ENCODE assay signal across 1 cellular context in genomic region chr20:50165687-50166554, GRCh38.
A peak's percentile ranks its signal among the peaks of the same experiment; 100 is the strongest.
TF ChIP-seq lines count a peak whose summit lies in the region.

No MANE protein-coding gene starts in this region.

TF ChIP-seq in A549, 52 proteins besides CTCF, POLR2A, EP300 and RAD21 (continued from another document):
- no peak for TF ChIP-seq KDM1A (IDR thresholded peaks at IDR 0.05; ENCODE audit: low read depth)
- no peak for TF ChIP-seq TFCP2L1 (CRISPR knock-in tag; IDR thresholded peaks at IDR 0.05)
- no peak for TF ChIP-seq SREBF2 (IDR thresholded peaks at IDR 0.05)
- TF ChIP-seq ZC3H11A (IDR thresholded peaks at IDR 0.05), result no peak
- peak; percentile 97 for TF ChIP-seq JUNB (IDR thresholded peaks at IDR 0.05)
- TF ChIP-seq RCOR1 (IDR thresholded peaks at IDR 0.05; ENCODE audit: low read depth, low read length), result no peak
- no peak for TF ChIP-seq RNF2 (IDR thresholded peaks at IDR 0.05; ENCODE audit: borderline replicate concordance, low read depth)
- no peak for TF ChIP-seq CBX2 (IDR thresholded peaks at IDR 0.05; ENCODE audit: borderline replicate concordance, low read depth)
- no peak for TF ChIP-seq TP53 (CRISPR knock-in tag; IDR thresholded peaks at IDR 0.05)
- peak; percentile 87 for TF ChIP-seq NFE2L2 (conservative IDR thresholded peaks at IDR 0.05; ENCODE audit: low read length)
- TF ChIP-seq EHF (CRISPR knock-in tag; IDR thresholded peaks at IDR 0.05), result 0 out of 2 replicates have a peak, but pooled peaks have one; percentile 28
- TF ChIP-seq MAFK (IDR thresholded peaks at IDR 0.05; ENCODE audit: partially characterized antibody), result peak; percentile 98
- peak; percentile 97 for TF ChIP-seq GATA3 (IDR thresholded peaks at IDR 0.05; ENCODE audit: borderline replicate concordance)
- no peak for TF ChIP-seq USF2 (IDR thresholded peaks at IDR 0.05)
- no peak for TF ChIP-seq ZNF302 (CRISPR knock-in tag; IDR thresholded peaks at IDR 0.05)
- TF ChIP-seq MAZ (IDR thresholded peaks at IDR 0.05; ENCODE audit: borderline replicate concordance, low read depth, low read length), result no peak; the same call in 1 of the 2 replicates
- no peak for TF ChIP-seq HDAC2 (IDR thresholded peaks at IDR 0.05)
- TF ChIP-seq REST (IDR thresholded peaks at IDR 0.05), result no peak
- no peak for TF ChIP-seq EHMT2 (IDR thresholded peaks at IDR 0.05; ENCODE audit: low read depth)
- no peak; the same call in 1 of the 2 replicates for TF ChIP-seq E2F6 (IDR thresholded peaks at IDR 0.05; ENCODE audit: borderline replicate concordance, low read depth)
- 0 out of 2 replicates have a peak, but pooled peaks have one; percentile 68 for TF ChIP-seq ESRRA (IDR thresholded peaks at IDR 0.05; ENCODE audit: borderline replicate concordance, low read length)
- no peak for TF ChIP-seq HES2 (IDR thresholded peaks at IDR 0.05)
- TF ChIP-seq SMC3 (IDR thresholded peaks at IDR 0.05), result peak; percentile 38; the same call in 2 of the 3 replicates
- peak; percentile 96 for TF ChIP-seq MAX (IDR thresholded peaks at IDR 0.05)
- peak; percentile 0; the same call in 1 of the 2 replicates for TF ChIP-seq RARB (CRISPR knock-in tag; IDR thresholded peaks at IDR 0.05)
- TF ChIP-seq KDM5A (IDR thresholded peaks at IDR 0.05), result no peak
- TF ChIP-seq HOXA7 (CRISPR knock-in tag; IDR thresholded peaks at IDR 0.05), result no peak
- TF ChIP-seq POLR2AphosphoS2 (conservative IDR thresholded peaks at IDR 0.05; ENCODE audit: low read length), result no peak
- TF ChIP-seq PHF8 (IDR thresholded peaks at IDR 0.05; ENCODE audit: borderline replicate concordance, low read depth), result no peak
- no peak for TF ChIP-seq MYC (IDR thresholded peaks at IDR 0.05; ENCODE audit: borderline replicate concordance, low read length)
- TF ChIP-seq PBX3 (IDR thresholded peaks at IDR 0.05), result peak; percentile 90
- no peak for TF ChIP-seq FOSB (CRISPR knock-in tag; IDR thresholded peaks at IDR 0.05)
